10 cellular contexts compared by ENCODE assay signal in the genomic region with DNA sequence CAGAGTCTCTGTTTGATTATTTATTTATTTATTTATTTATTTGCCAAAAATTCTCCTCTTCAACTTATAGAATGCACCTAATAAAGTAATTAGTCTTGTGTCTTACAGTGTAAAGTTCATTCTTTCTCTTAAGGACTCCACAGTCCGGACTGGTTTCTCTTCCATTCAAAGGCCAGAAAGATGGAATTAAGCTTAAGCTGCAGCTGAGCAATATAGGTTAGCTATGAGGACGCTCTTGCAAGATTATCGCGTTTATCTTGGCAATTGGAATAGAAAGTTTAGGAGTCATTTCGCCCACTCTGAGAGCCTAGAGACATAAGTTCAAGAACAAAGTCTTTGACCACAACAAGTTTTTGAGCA. TPM values are rescaled to one million over a fixed set of nuclear protein-coding genes. Genes with fewer than 3 reads are reported as not detected.
DNase-seq lines count a peak whose midpoint lies in the region; ATAC-seq and TF ChIP-seq lines count a peak whose summit lies in the region.
"Had no signal": no experiment of that assay in that cellular context is flagged by ENCODE, and none has a peak within 500 bp of the region (broad histone marks: within the 10 kb centered on the region; RNA-seq: fewer than 3 reads in every experiment).

No MANE protein-coding gene starts in this region.

- H3K4me2 ChIP-seq in SU-DHL-6 (ENCODE audit: low read depth, low read length, poor library complexity, severe bottlenecking) (peak overlapping the region; percentile 28), smooth muscle cell (no peak overlapping the region)

- H3K27me3 ChIP-seq in SU-DHL-6 (ENCODE audit: low read length) (no peaks in the 10 kb centered on the region), smooth muscle cell (ENCODE audit: low read depth) (no peaks in the 10 kb centered on the region)
- H3K27me3 ChIP-seq: tibial nerve had no signal

- TF ChIP-seq CTCF in SU-DHL-6 (IDR thresholded peaks at IDR 0.05; ENCODE audit: insufficient read depth, low read length, poor library complexity, severe bottlenecking) = no peak
- TF ChIP-seq CTCF in smooth muscle cell (IDR thresholded peaks at IDR 0.05; ENCODE audit: borderline replicate concordance, insufficient read depth, poor library complexity, severe bottlenecking) = no peak

- H3K27ac ChIP-seq in SU-DHL-6 (ENCODE audit: low read depth, low read length) (no peak overlapping the region), smooth muscle cell (ENCODE audit: low read depth) (no peak overlapping the region)

- peak; percentile 17 to 39 for ATAC-seq in activated naive CD4-positive, alpha-beta T cell treated with anti-CD3 and anti-CD28 coated beads, Interleukin-2, amount 50 U/mL, for 72 hours
- ATAC-seq in HG02840 (IDR thresholded peaks at IDR 0.05; ENCODE audit: low FRiP score, unreplicated experiment) (peak; percentile 25), HG03571 (IDR thresholded peaks at IDR 0.05; ENCODE audit: unreplicated experiment) (no peak)
- ATAC-seq in stimulated activated naive B cell treated with anti-CD40 and anti-IgM and Interleukin-4, amounts not matched to agents 10 μg/mL and 1 μg/mL and 100 μg/mL, for 72 hours (replicated peaks) = peak; percentile 14 to 18
- no peak for ATAC-seq in stimulated activated naive CD8-positive, alpha-beta T cell treated with anti-CD3 and anti-CD28 coated beads, Interleukin-15, amount 100 ng/mL, for 72 hours

- H3K27ac Mint-ChIP-seq in activated naive CD4-positive, alpha-beta T cell treated with anti-CD3 and anti-CD28 coated beads, Interleukin-2, amount 50 U/mL, for 72 hours = no peak overlapping the region
- no peak overlapping the region for H3K27ac Mint-ChIP-seq in stimulated activated naive B cell treated with anti-CD40 and anti-IgM and Interleukin-4, amounts not matched to agents 10 μg/mL and 1 μg/mL and 100 μg/mL, for 72 hours
- no peak overlapping the region for H3K27ac Mint-ChIP-seq in stimulated activated naive CD8-positive, alpha-beta T cell treated with anti-CD3 and anti-CD28 coated beads, Interleukin-15, amount 100 ng/mL, for 72 hours

- H3K9ac ChIP-seq in SU-DHL-6 (ENCODE audit: low read length) = no peak overlapping the region
- no peak overlapping the region for H3K9ac ChIP-seq in smooth muscle cell (ENCODE audit: low read depth)

- peak overlapping the region; percentile 91 for H2AFZ ChIP-seq in SU-DHL-6 (ENCODE audit: low read depth, low read length, severe bottlenecking)
- H2AFZ ChIP-seq in smooth muscle cell (ENCODE audit: low read depth) = no peak overlapping the region

- 69% methylated on average over 5 of the region's 5 CpGs for WGBS in smooth muscle cell (ENCODE audit: low lambda C conversion rate)

- no peaks in the 10 kb centered on the region for H3K9me3 Mint-ChIP-seq in activated naive CD4-positive, alpha-beta T cell treated with anti-CD3 and anti-CD28 coated beads, Interleukin-2, amount 50 U/mL, for 72 hours
- no peaks in the 10 kb centered on the region for H3K9me3 Mint-ChIP-seq in stimulated activated naive B cell treated with anti-CD40 and anti-IgM and Interleukin-4, amounts not matched to agents 10 μg/mL and 1 μg/mL and 100 μg/mL, for 72 hours
- no peaks in the 10 kb centered on the region for H3K9me3 Mint-ChIP-seq in stimulated activated naive CD8-positive, alpha-beta T cell treated with anti-CD3 and anti-CD28 coated beads, Interleukin-15, amount 100 ng/mL, for 72 hours

- H3K36me3 Mint-ChIP-seq in activated naive CD4-positive, alpha-beta T cell treated with anti-CD3 and anti-CD28 coated beads, Interleukin-2, amount 50 U/mL, for 72 hours = no peaks in the 10 kb centered on the region
- H3K36me3 Mint-ChIP-seq in stimulated activated naive B cell treated with anti-CD40 and anti-IgM and Interleukin-4, amounts not matched to agents 10 μg/mL and 1 μg/mL and 100 μg/mL, for 72 hours = no peaks in the 10 kb centered on the region

- no peaks in the 10 kb centered on the region for H3K27me3 Mint-ChIP-seq in stimulated activated naive B cell treated with anti-CD40 and anti-IgM and Interleukin-4, amounts not matched to agents 10 μg/mL and 1 μg/mL and 100 μg/mL, for 72 hours
- H3K27me3 Mint-ChIP-seq in stimulated activated naive CD8-positive, alpha-beta T cell treated with anti-CD3 and anti-CD28 coated beads, Interleukin-15, amount 100 ng/mL, for 72 hours = no peaks in the 10 kb centered on the region

- peaks cover 4% of the 10 kb centered on the region for H3K4me1 ChIP-seq in smooth muscle cell (ENCODE audit: low read depth)

- no peaks in the 10 kb centered on the region for H3F3A ChIP-seq in SU-DHL-6 (ENCODE audit: insufficient read depth)
- no peaks in the 10 kb centered on the region for H3F3A ChIP-seq in smooth muscle cell (ENCODE audit: low read depth)

- no peak overlapping the region for H3K4me3 Mint-ChIP-seq in stimulated activated naive B cell treated with anti-CD40 and anti-IgM and Interleukin-4, amounts not matched to agents 10 μg/mL and 1 μg/mL and 100 μg/mL, for 72 hours
- H3K4me3 Mint-ChIP-seq in stimulated activated naive CD8-positive, alpha-beta T cell treated with anti-CD3 and anti-CD28 coated beads, Interleukin-15, amount 100 ng/mL, for 72 hours = no peak overlapping the region

- H3K9me3 ChIP-seq in SU-DHL-6 (ENCODE audit: insufficient read depth, low read length) = no peaks in the 10 kb centered on the region
- H3K9me3 ChIP-seq in smooth muscle cell (replicated peaks; ENCODE audit: low read depth) = no peaks in the 10 kb centered on the region
- H3K9me3 ChIP-seq: tibial nerve had no signal

- H3K4me1 Mint-ChIP-seq in stimulated activated naive B cell treated with anti-CD40 and anti-IgM and Interleukin-4, amounts not matched to agents 10 μg/mL and 1 μg/mL and 100 μg/mL, for 72 hours = peaks cover 11 to 14% of the 10 kb centered on the region in 2 donors
- peaks cover 18% of the 10 kb centered on the region for H3K4me1 Mint-ChIP-seq in stimulated activated naive CD8-positive, alpha-beta T cell treated with anti-CD3 and anti-CD28 coated beads, Interleukin-15, amount 100 ng/mL, for 72 hours

- H3K4me3 ChIP-seq in SU-DHL-6 (ENCODE audit: insufficient read depth, low read length, poor library complexity, severe bottlenecking) (no peak overlapping the region), smooth muscle cell (no peak overlapping the region)

- no peaks in the 10 kb centered on the region for H3K79me2 ChIP-seq in SU-DHL-6 (ENCODE audit: insufficient read depth, low read length)
- no peaks in the 10 kb centered on the region for H3K79me2 ChIP-seq in smooth muscle cell (ENCODE audit: low read depth)

- H4K20me1 ChIP-seq in SU-DHL-6 (ENCODE audit: low read depth, low read length) = no peaks in the 10 kb centered on the region
- no peaks in the 10 kb centered on the region for H4K20me1 ChIP-seq in smooth muscle cell (ENCODE audit: low read depth)

- no peak for DNase-seq in activated naive CD4-positive, alpha-beta T cell treated with anti-CD3 and anti-CD28 coated beads, Interleukin-2, amount 50 U/mL, for 72 hours (ENCODE audit: low spot score in 2 of 2)
- DNase-seq in activated naive CD4-positive, alpha-beta T cell (lab: John Stamatoyannopoulos, UW) = no peak
- DNase-seq in stimulated activated naive B cell treated with anti-CD40 and anti-IgM and Interleukin-4, amounts not matched to agents 10 μg/mL and 1 μg/mL and 100 μg/mL, for 72 hours = no peak
- no peak for DNase-seq in smooth muscle cell (lab: John Stamatoyannopoulos, UW; ENCODE audit: unreplicated experiment)
- DNase-seq in stimulated activated naive CD8-positive, alpha-beta T cell treated with anti-CD3 and anti-CD28 coated beads, Interleukin-15, amount 100 ng/mL, for 72 hours = no peak

- no peaks in the 10 kb centered on the region for H3K9me2 ChIP-seq in SU-DHL-6 (replicated peaks; ENCODE audit: insufficient read depth, low read length)

- H3K36me3 ChIP-seq in SU-DHL-6 (ENCODE audit: low read length) (no peaks in the 10 kb centered on the region), smooth muscle cell (ENCODE audit: low read depth) (no peaks in the 10 kb centered on the region)
- H3K36me3 ChIP-seq: tibial nerve had no signal

RNA-seq across cellular contexts. Expression of a gene that starts 15.0 kb away (rescaled TPM):
- total RNA-seq in activated naive CD4-positive, alpha-beta T cell treated with anti-CD3 and anti-CD28 coated beads, Interleukin-2, amount 50 U/mL, for 72 hours = 1 to 10 TPM in 1 of 2 donors, under 1 TPM in 1; 0.49 to 6.9 TPM
- 1.5 and 2.1 TPM in 2 replicates for total RNA-seq in smooth muscle cell
- 0.97 and 2.5 TPM in 2 replicates for polyA plus RNA-seq in smooth muscle cell
- total RNA-seq: posterior vena cava had no signal

RNA-seq across cellular contexts. Expression of a gene that starts 20.8 kb away (rescaled TPM):
- total RNA-seq in activated naive CD4-positive, alpha-beta T cell treated with anti-CD3 and anti-CD28 coated beads, Interleukin-2, amount 50 U/mL, for 72 hours = not detected
- not detected in 2 replicates for total RNA-seq in smooth muscle cell
- polyA plus RNA-seq in smooth muscle cell = not detected in 2 replicates
- total RNA-seq: posterior vena cava, tibial nerve had no signal

RNA-seq across cellular contexts. Expression of a gene that starts 34.9 kb away (rescaled TPM):
- total RNA-seq in activated naive CD4-positive, alpha-beta T cell treated with anti-CD3 and anti-CD28 coated beads, Interleukin-2, amount 50 U/mL, for 72 hours = 10 to 100 TPM; 68.1 to 87.6 TPM
- 44.9 and 69.1 TPM in 2 replicates for total RNA-seq in smooth muscle cell
- 39.2 and 44.1 TPM in 2 replicates for polyA plus RNA-seq in smooth muscle cell

Comparison
In these comparisons a context has a peak if more than half of its experiments do, and no peak if none do; other contexts are left out.
1. ATAC-seq: peak in activated naive CD4-positive, alpha-beta T cell treated with anti-CD3 and anti-CD28 coated beads, Interleukin-2, amount 50 U/mL, for 72 hours (2 of 2), HG02840 (single experiment) and stimulated activated naive B cell treated with anti-CD40 and anti-IgM and Interleukin-4, amounts not matched to agents 10 μg/mL and 1 μg/mL and 100 μg/mL, for 72 hours (2 of 2); none in HG03571 (single experiment) and stimulated activated naive CD8-positive, alpha-beta T cell treated with anti-CD3 and anti-CD28 coated beads, Interleukin-15, amount 100 ng/mL, for 72 hours (single experiment).